8 cellular contexts compared by ENCODE assay signal in genomic region chr6:158972241-158973233, GRCh38. TPM values are rescaled to one million over a fixed set of nuclear protein-coding genes. Genes with fewer than 3 reads are reported as not detected.
A peak's percentile ranks its signal among the peaks of the same experiment; 100 is the strongest.
DNase-seq lines count a peak whose midpoint lies in the region; ATAC-seq and TF ChIP-seq lines count a peak whose summit lies in the region.

No MANE protein-coding gene starts in this region.

- TF ChIP-seq CTCF in Calu3 (IDR thresholded peaks at IDR 0.05; ENCODE audit: unreplicated experiment), result peak; percentile 37
- TF ChIP-seq CTCF in OCI-LY3 (IDR thresholded peaks at IDR 0.05; ENCODE audit: low read depth, low read length), result peak; percentile 53
- TF ChIP-seq CTCF in lung (IDR thresholded peaks at IDR 0.05; ENCODE audit: control extremely low read depth, extremely low read depth), result peak; percentile 57

- H3K27me3 Mint-ChIP-seq in Calu3 (ENCODE audit: unreplicated experiment), result no peaks in the 10 kb centered on the region

- ATAC-seq in lung (ENCODE audit: insufficient read depth, low FRiP score) (no peak), HG03108 (IDR thresholded peaks at IDR 0.05; ENCODE audit: unreplicated experiment) (no peak), GM21717 (IDR thresholded peaks at IDR 0.05; ENCODE audit: unreplicated experiment) (no peak)

- H3K27ac Mint-ChIP-seq in Calu3 (ENCODE audit: unreplicated experiment), result peak overlapping the region; percentile 53

- no peak overlapping the region for H3K9ac ChIP-seq in OCI-LY3 (ENCODE audit: low read length)

- H3K27me3 ChIP-seq in OCI-LY3 (ENCODE audit: low read depth, low read length) (no peaks in the 10 kb centered on the region), lung (ENCODE audit: control insufficient read depth, insufficient read depth) (no peaks in the 10 kb centered on the region)

- H3K79me2 ChIP-seq in OCI-LY3 (ENCODE audit: low read length), result no peaks in the 10 kb centered on the region

- H3K4me1 Mint-ChIP-seq in Calu3 (ENCODE audit: low read depth, unreplicated experiment), result peaks cover 18% of the 10 kb centered on the region

- H3K9me3 Mint-ChIP-seq in Calu3 (ENCODE audit: low read depth, unreplicated experiment), result peaks cover 6% of the 10 kb centered on the region

- H4K20me1 ChIP-seq in OCI-LY3 (ENCODE audit: insufficient read depth, low read length), result no peaks in the 10 kb centered on the region

- no peak overlapping the region for H3K4me2 ChIP-seq in OCI-LY3 (ENCODE audit: low read length)

- no peaks in the 10 kb centered on the region for H3K9me3 ChIP-seq in OCI-LY3 (ENCODE audit: insufficient read depth, low read length)
- peaks cover 0 to 7% of the 10 kb centered on the region in 2 donors for H3K9me3 ChIP-seq in lung (ENCODE audit: control insufficient read depth in 2 of 2, insufficient read depth in 1 of 2, low read length in 1 of 2)

- H3K36me3 ChIP-seq in OCI-LY3 (replicated peaks; ENCODE audit: low read depth, low read length) (no peaks in the 10 kb centered on the region), lung (ENCODE audit: control insufficient read depth in 2 of 2, insufficient read depth in 2 of 2, low read length in 2 of 2) (peaks cover 1 to 4% of the 10 kb centered on the region in 2 donors)

- CTCF ChIA-PET in Calu3 (lab: Charles Lee), result interaction anchor here (0.6 to 1.9 kb wide), 6 partner anchors 61 to 186 kb away, joined by 3 to 5 read pairs (median 4); no protein-coding TSS in a partner anchor

- intact Hi-C loops in Calu3 (cut with micrococcal nuclease; ENCODE audit: unreplicated experiment), result loop anchor here (1.0 to 10.0 kb wide), 7 partner anchors 64 to 758 kb away; no protein-coding TSS in a partner anchor

- no peak for DNase-seq in Calu3
- peak; percentile 31 for DNase-seq in HS-5 (ENCODE audit: low read depth)
- peak; percentile 77 for DNase-seq in dermis blood vessel endothelial cell
- no peak for DNase-seq in lung (ENCODE audit: low spot score)
- DNase-seq in activated gamma-delta T cell (lab: John Stamatoyannopoulos, UW), result no peak

- no peak overlapping the region for H3K4me3 ChIP-seq in OCI-LY3 (ENCODE audit: low read length)
- H3K4me3 ChIP-seq in lung, result no peak overlapping the region

- BruUV-seq in Calu3 (replicated peaks; lab: Mats Ljungman, UMichigan), result no TSS peak

- 28 to 33% methylated on average over 4 of the region's 4 CpGs for WGBS in lung, 2 donors

- no peak overlapping the region for H3K4me3 Mint-ChIP-seq in Calu3 (ENCODE audit: low read depth, unreplicated experiment)

- H3K4me1 ChIP-seq in OCI-LY3 (ENCODE audit: low read length), result 0 out of 2 replicates have a peak, but pooled peaks cover 2% of the 10 kb centered on the region
- H3K4me1 ChIP-seq in lung (ENCODE audit: control insufficient read depth in 2 of 2, insufficient read depth in 2 of 2, low read length in 2 of 2), result no peaks in the 10 kb centered on the region

- H3K36me3 Mint-ChIP-seq in Calu3 (ENCODE audit: insufficient read depth, unreplicated experiment), result peaks cover 26% of the 10 kb centered on the region

- no peak overlapping the region for H2AFZ ChIP-seq in OCI-LY3 (ENCODE audit: low read depth, low read length)

- H3K27ac ChIP-seq in OCI-LY3 (ENCODE audit: low read length) (no peak overlapping the region), lung (ENCODE audit: low read depth in 1 of 2, low read length in 1 of 2) (no peak overlapping the region)

RNA-seq across cellular contexts. Expression of gene RSPH3, which starts 27.5 kb away (rescaled TPM):
- 12.5 and 14.6 TPM in 2 replicates for total RNA-seq in Calu3 (2022)
- 2.6 and 3.1 TPM in 2 replicates for total RNA-seq in dermis blood vessel endothelial cell
- total RNA-seq in lung, result 10 to 100 TPM; 14.8 to 16.8 TPM
- polyA plus RNA-seq in lung, result 1 to 10 TPM; 4.4 to 4.6 TPM

Comparison
In these comparisons a context has a peak if more than half of its experiments do, and no peak if none do; other contexts are left out.
1. DNase-seq: peak in HS-5 (single experiment) and dermis blood vessel endothelial cell (single experiment); none in Calu3 (single experiment), lung (single experiment) and activated gamma-delta T cell (single experiment).
2. Peak in every context shown above with its lines, with median percentiles within 50 percentile points of each other: CTCF ChIP-seq.